ENCODE assay signal across 9 cellular contexts in genomic region chr6:53986165-53986720, GRCh38.
DNase-seq lines count a peak whose midpoint lies in the region; ATAC-seq lines count a peak whose summit lies in the region.
"Had no signal": no experiment of that assay in that cellular context is flagged by ENCODE, and none has a peak within 500 bp of the region (broad histone marks: within the 10 kb centered on the region; RNA-seq: fewer than 3 reads in every experiment).

No MANE protein-coding gene starts in this region.

- H3K27me3 Mint-ChIP-seq in activated CD4-positive, alpha-beta memory T cell treated with anti-CD3 and anti-CD28 coated beads for 36 hours, result peaks cover 3% of the 10 kb centered on the region
- peaks cover 11% of the 10 kb centered on the region for H3K27me3 Mint-ChIP-seq in activated CD4-positive, alpha-beta memory T cell treated with anti-CD3 and anti-CD28 coated beads, Interleukin-2, amount 10 ng/mL, durations not matched to agents 7 days and 5 days

- intact Hi-C loops in activated CD4-positive, alpha-beta memory T cell treated with anti-CD3 and anti-CD28 coated beads for 36 hours (cut with micrococcal nuclease), result no loop called here

- H3K4me1 Mint-ChIP-seq in activated CD4-positive, alpha-beta memory T cell treated with anti-CD3 and anti-CD28 coated beads for 36 hours (ENCODE audit: low read depth), result no peaks in the 10 kb centered on the region
- no peaks in the 10 kb centered on the region for H3K4me1 Mint-ChIP-seq in activated CD4-positive, alpha-beta memory T cell treated with anti-CD3 and anti-CD28 coated beads, Interleukin-2, amount 10 ng/mL, durations not matched to agents 7 days and 5 days
- H3K4me1 Mint-ChIP-seq: activated naive CD8-positive, alpha-beta T cell treated with anti-CD3 and anti-CD28 coated beads, Interleukin-2, amount 10 ng/mL, durations not matched to agents 7 days and 5 days had no signal

- no peaks in the 10 kb centered on the region for H3K9me3 Mint-ChIP-seq in activated CD4-positive, alpha-beta memory T cell treated with anti-CD3 and anti-CD28 coated beads for 36 hours
- H3K9me3 Mint-ChIP-seq in activated CD4-positive, alpha-beta memory T cell treated with anti-CD3 and anti-CD28 coated beads, Interleukin-2, amount 10 ng/mL, durations not matched to agents 7 days and 5 days, result no peaks in the 10 kb centered on the region
- H3K9me3 Mint-ChIP-seq: activated naive CD8-positive, alpha-beta T cell treated with anti-CD3 and anti-CD28 coated beads, Interleukin-2, amount 10 ng/mL, durations not matched to agents 7 days and 5 days had no signal

- POLR2A ChIA-PET in activated CD4-positive, alpha-beta memory T cell treated with anti-CD3 and anti-CD28 coated beads for 36 hours (lab: Charles Lee), result no interaction called here
- POLR2A ChIA-PET in activated CD4-positive, alpha-beta memory T cell treated with anti-CD3 and anti-CD28 coated beads, Interleukin-2, amount 10 ng/mL, durations not matched to agents 7 days and 5 days (lab: Charles Lee), result no interaction called here

- DNase-seq in activated CD4-positive, alpha-beta memory T cell treated with anti-CD3 and anti-CD28 coated beads for 36 hours, result peak; percentile 21
- no peak for DNase-seq in activated CD4-positive, alpha-beta memory T cell treated with anti-CD3 and anti-CD28 coated beads, Interleukin-2, amount 10 ng/mL, durations not matched to agents 7 days and 5 days
- peak; percentile 50 for DNase-seq in NCI-H774 (lab: John Stamatoyannopoulos, UW)
- peak; percentile 79 for DNase-seq in dedifferentiated amniotic fluid mesenchymal stem cell (ENCODE audit: extremely low spot score)
- DNase-seq in medulla oblongata (ENCODE audit: extremely low spot score), result peak; percentile 47
- no peak for DNase-seq in middle frontal gyrus (ENCODE audit: extremely low spot score, low spot score)
- DNase-seq in GF-D8 (lab: John Stamatoyannopoulos, UW), result no peak
- DNase-seq: activated naive CD8-positive, alpha-beta T cell treated with anti-CD3 and anti-CD28 coated beads, Interleukin-2, amount 10 ng/mL, durations not matched to agents 7 days and 5 days had no signal

- CTCF ChIA-PET in activated CD4-positive, alpha-beta memory T cell treated with anti-CD3 and anti-CD28 coated beads for 36 hours (lab: Charles Lee), result interaction anchor here (0.7 to 1.3 kb wide), 3 partner anchors 17 to 590 kb away, joined by 3 to 4 read pairs (median 3); no protein-coding TSS in a partner anchor
- CTCF ChIA-PET in activated CD4-positive, alpha-beta memory T cell treated with anti-CD3 and anti-CD28 coated beads, Interleukin-2, amount 10 ng/mL, durations not matched to agents 7 days and 5 days (lab: Charles Lee), result no interaction called here

- no peak overlapping the region for H3K4me3 Mint-ChIP-seq in activated CD4-positive, alpha-beta memory T cell treated with anti-CD3 and anti-CD28 coated beads for 36 hours
- H3K4me3 Mint-ChIP-seq in activated CD4-positive, alpha-beta memory T cell treated with anti-CD3 and anti-CD28 coated beads, Interleukin-2, amount 10 ng/mL, durations not matched to agents 7 days and 5 days, result no peak overlapping the region
- H3K4me3 Mint-ChIP-seq: activated naive CD8-positive, alpha-beta T cell treated with anti-CD3 and anti-CD28 coated beads, Interleukin-2, amount 10 ng/mL, durations not matched to agents 7 days and 5 days had no signal

- peak; percentile 72 for ATAC-seq in HG02981 (IDR thresholded peaks at IDR 0.05; ENCODE audit: unreplicated experiment)

- no peak overlapping the region for H3K27ac Mint-ChIP-seq in activated CD4-positive, alpha-beta memory T cell treated with anti-CD3 and anti-CD28 coated beads for 36 hours
- no peak overlapping the region for H3K27ac Mint-ChIP-seq in activated CD4-positive, alpha-beta memory T cell treated with anti-CD3 and anti-CD28 coated beads, Interleukin-2, amount 10 ng/mL, durations not matched to agents 7 days and 5 days
- H3K27ac Mint-ChIP-seq: activated naive CD8-positive, alpha-beta T cell treated with anti-CD3 and anti-CD28 coated beads, Interleukin-2, amount 10 ng/mL, durations not matched to agents 7 days and 5 days had no signal

- H3K36me3 Mint-ChIP-seq in activated CD4-positive, alpha-beta memory T cell treated with anti-CD3 and anti-CD28 coated beads for 36 hours, result no peaks in the 10 kb centered on the region
- H3K36me3 Mint-ChIP-seq in activated CD4-positive, alpha-beta memory T cell treated with anti-CD3 and anti-CD28 coated beads, Interleukin-2, amount 10 ng/mL, durations not matched to agents 7 days and 5 days (ENCODE audit: low read depth), result no peaks in the 10 kb centered on the region
- H3K36me3 Mint-ChIP-seq: activated naive CD8-positive, alpha-beta T cell treated with anti-CD3 and anti-CD28 coated beads, Interleukin-2, amount 10 ng/mL, durations not matched to agents 7 days and 5 days had no signal

Comparison
In these comparisons a context has a peak if more than half of its experiments do, and no peak if none do; other contexts are left out.
1. DNase-seq: peak in activated CD4-positive, alpha-beta memory T cell treated with anti-CD3 and anti-CD28 coated beads for 36 hours (single experiment), NCI-H774 (single experiment), dedifferentiated amniotic fluid mesenchymal stem cell (single experiment) and medulla oblongata (single experiment); none in activated CD4-positive, alpha-beta memory T cell treated with anti-CD3 and anti-CD28 coated beads, Interleukin-2, amount 10 ng/mL, durations not matched to agents 7 days and 5 days (single experiment), middle frontal gyrus (single experiment) and GF-D8 (single experiment).